Comparison of ENCODE assay signal across 27 cellular contexts in genomic region chr16:15446901-15447300, GRCh38.
"Had no signal": no experiment of that assay in that cellular context is flagged by ENCODE, and none has a peak within 500 bp of the region (broad histone marks: within the 10 kb centered on the region; RNA-seq: fewer than 3 reads in every experiment).

No MANE protein-coding gene starts in this region.

- H3K4me3 Mint-ChIP-seq: dendritic cell treated with granulocyte-macrophage colony-stimulating factor and Interleukin-4, amounts not matched to agents 40 ng/mL and 50 ng/mL, for 4 days; effector memory CD8-positive, alpha-beta T cell; endodermal cell had no signal

- DNase-seq: colonic mucosa; cortex of kidney; dermis blood vessel endothelial cell; dorsolateral prefrontal cortex; effector CD4-positive, alpha-beta T cell; effector CD8-positive, alpha-beta T cell; effector memory CD8-positive, alpha-beta T cell; endodermal cell; erythroblast; esophagus squamous epithelium; foreskin fibroblast; foreskin keratinocyte; foreskin melanocyte; gastrocnemius medialis; glutamatergic neuron; heart left ventricle; heart right ventricle had no signal

- H3K27me3 ChIP-seq: colonic mucosa, dorsolateral prefrontal cortex, esophagus muscularis mucosa, esophagus squamous epithelium, foreskin keratinocyte, gastrocnemius medialis, gastroesophageal sphincter, heart left ventricle, heart right ventricle had no signal

- H3K4me3 ChIP-seq: colonic mucosa, coronary artery, dorsolateral prefrontal cortex, esophagus muscularis mucosa, esophagus squamous epithelium, gastrocnemius medialis, gastroesophageal sphincter, heart left ventricle, heart right ventricle had no signal

- H3K27ac ChIP-seq: colonic mucosa, coronary artery, dorsolateral prefrontal cortex, epithelial cell of prostate, esophagus muscularis mucosa, esophagus squamous epithelium, foreskin keratinocyte, gastrocnemius medialis, gastroesophageal sphincter, heart left ventricle, heart right ventricle had no signal

- FAIRE-seq: colon, endometrium, endothelial cell of umbilical vein, frontal cortex had no signal

- H3K4me1 Mint-ChIP-seq: endodermal cell had no signal

- H3K9me3 Mint-ChIP-seq: effector memory CD8-positive, alpha-beta T cell had no signal

- H3K9me3 ChIP-seq: colonic mucosa, esophagus muscularis mucosa, gastrocnemius medialis, gastroesophageal sphincter had no signal

- ATAC-seq: effector memory CD8-positive, alpha-beta T cell; esophagus mucosa; foreskin keratinocyte; gastrocnemius medialis; gastroesophageal sphincter; heart left ventricle; heart right ventricle had no signal

- H3K27ac Mint-ChIP-seq: dendritic cell treated with granulocyte-macrophage colony-stimulating factor and Interleukin-4, amounts not matched to agents 40 ng/mL and 50 ng/mL, for 4 days; effector memory CD8-positive, alpha-beta T cell; endodermal cell had no signal

- H3K27me3 Mint-ChIP-seq: dendritic cell treated with granulocyte-macrophage colony-stimulating factor and Interleukin-4, amounts not matched to agents 40 ng/mL and 50 ng/mL, for 4 days; effector memory CD8-positive, alpha-beta T cell had no signal

- H3K36me3 ChIP-seq: colonic mucosa, esophagus squamous epithelium, gastrocnemius medialis, heart right ventricle had no signal

- H3K4me1 ChIP-seq: colonic mucosa, esophagus squamous epithelium, foreskin keratinocyte, gastroesophageal sphincter, heart right ventricle had no signal
